ENCODE assay signal across 1 cellular context in the genomic region with DNA sequence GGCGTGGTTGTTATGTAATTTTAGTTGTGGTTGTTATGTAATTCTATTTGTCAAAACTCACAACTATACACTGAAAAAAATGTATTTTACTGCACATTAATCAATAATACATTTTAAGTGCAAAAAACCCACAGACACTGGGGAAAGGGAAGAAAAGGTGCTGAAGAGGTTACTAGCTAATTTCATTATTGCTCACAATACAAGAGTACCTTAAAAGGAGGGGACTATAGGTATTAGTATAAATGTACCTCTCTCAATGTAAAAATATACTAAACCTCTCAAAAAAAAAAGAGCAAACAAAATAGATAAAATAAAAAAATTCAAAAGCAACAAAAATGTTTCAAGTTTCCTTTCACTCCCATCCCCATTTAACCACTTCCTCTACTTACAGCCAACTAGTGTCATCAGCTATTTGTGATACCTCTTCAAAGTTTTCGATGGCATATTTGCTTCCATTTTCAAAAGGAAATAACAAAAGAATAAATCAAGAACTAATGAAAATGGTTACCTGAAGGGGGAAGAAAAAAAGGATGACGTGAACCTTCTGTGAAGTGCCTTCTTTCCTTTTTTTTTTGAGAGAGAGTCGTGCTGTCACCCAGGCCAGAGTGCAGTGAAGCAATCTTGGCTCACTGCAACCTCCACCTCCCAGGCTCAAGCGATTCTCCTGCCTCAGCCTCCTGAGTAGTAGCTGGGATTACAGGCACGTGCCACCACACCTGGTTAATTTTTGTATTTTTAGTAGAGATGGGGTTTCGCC.
TF ChIP-seq lines count a peak whose summit lies in the region.

No MANE protein-coding gene starts in this region.

TF ChIP-seq in K562, 482 proteins besides CTCF, POLR2A, EP300 and RAD21 (continued from another document and continues in another):
- TF ChIP-seq, protein P1, sequence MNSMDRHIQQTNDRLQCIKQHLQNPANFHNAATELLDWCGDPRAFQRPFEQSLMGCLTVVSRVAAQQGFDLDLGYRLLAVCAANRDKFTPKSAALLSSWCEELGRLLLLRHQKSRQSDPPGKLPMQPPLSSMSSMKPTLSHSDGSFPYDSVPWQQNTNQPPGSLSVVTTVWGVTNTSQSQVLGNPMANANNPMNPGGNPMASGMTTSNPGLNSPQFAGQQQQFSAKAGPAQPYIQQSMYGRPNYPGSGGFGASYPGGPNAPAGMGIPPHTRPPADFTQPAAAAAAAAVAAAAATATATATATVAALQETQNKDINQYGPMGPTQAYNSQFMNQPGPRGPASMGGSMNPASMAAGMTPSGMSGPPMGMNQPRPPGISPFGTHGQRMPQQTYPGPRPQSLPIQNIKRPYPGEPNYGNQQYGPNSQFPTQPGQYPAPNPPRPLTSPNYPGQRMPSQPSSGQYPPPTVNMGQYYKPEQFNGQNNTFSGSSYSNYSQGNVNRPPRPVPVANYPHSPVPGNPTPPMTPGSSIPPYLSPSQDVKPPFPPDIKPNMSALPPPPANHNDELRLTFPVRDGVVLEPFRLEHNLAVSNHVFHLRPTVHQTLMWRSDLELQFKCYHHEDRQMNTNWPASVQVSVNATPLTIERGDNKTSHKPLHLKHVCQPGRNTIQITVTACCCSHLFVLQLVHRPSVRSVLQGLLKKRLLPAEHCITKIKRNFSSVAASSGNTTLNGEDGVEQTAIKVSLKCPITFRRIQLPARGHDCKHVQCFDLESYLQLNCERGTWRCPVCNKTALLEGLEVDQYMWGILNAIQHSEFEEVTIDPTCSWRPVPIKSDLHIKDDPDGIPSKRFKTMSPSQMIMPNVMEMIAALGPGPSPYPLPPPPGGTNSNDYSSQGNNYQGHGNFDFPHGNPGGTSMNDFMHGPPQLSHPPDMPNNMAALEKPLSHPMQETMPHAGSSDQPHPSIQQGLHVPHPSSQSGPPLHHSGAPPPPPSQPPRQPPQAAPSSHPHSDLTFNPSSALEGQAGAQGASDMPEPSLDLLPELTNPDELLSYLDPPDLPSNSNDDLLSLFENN (IDR thresholded peaks at IDR 0.05; ENCODE audit: low read depth in 2 of 2, low read length in 2 of 2), result no peak
- TF ChIP-seq CEBPB (tag; IDR thresholded peaks at IDR 0.05) (peak; percentile 86), CBX1 (IDR thresholded peaks at IDR 0.05; ENCODE audit: low read depth) (no peak), HDAC6 (IDR thresholded peaks at IDR 0.05; ENCODE audit: low read depth, low read length) (no peak), CREBBP (IDR thresholded peaks at IDR 0.05; ENCODE audit: low read depth, low read length) (no peak), PPARD (CRISPR knock-in tag; IDR thresholded peaks at IDR 0.05) (no peak), ZNF121 (CRISPR knock-in tag; conservative IDR thresholded peaks at IDR 0.05) (no peak), ZNF75A (CRISPR knock-in tag; IDR thresholded peaks at IDR 0.05) (no peak), RBBP5 (IDR thresholded peaks at IDR 0.05; ENCODE audit: borderline replicate concordance, insufficient read depth, low read length, poor library complexity, severe bottlenecking) (no peak), TRIM24 (IDR thresholded peaks at IDR 0.05) (0 out of 4 replicates have a peak, but pooled peaks of 1 of the 2 experiments have one; percentile 25), FOXP4 (CRISPR knock-in tag; IDR thresholded peaks at IDR 0.05; ENCODE audit: borderline replicate concordance) (no peak), ZNF511 (CRISPR knock-in tag; IDR thresholded peaks at IDR 0.05) (no peak), MEF2D (tag; conservative IDR thresholded peaks at IDR 0.05; ENCODE audit: low read depth) (0 out of 2 replicates have a peak, but pooled peaks have one; percentile 14), NR3C1 (CRISPR knock-in tag; IDR thresholded peaks at IDR 0.05) (no peak), RAD51 (IDR thresholded peaks at IDR 0.05; ENCODE audit: borderline replicate concordance, low read depth) (0 out of 2 replicates have a peak, but pooled peaks have one; percentile 12), ZC3H11A (IDR thresholded peaks at IDR 0.05; ENCODE audit: low read depth, low read length) (no peak), ATF7 (IDR thresholded peaks at IDR 0.05) (peak; percentile 26; the same call in 1 of the 2 replicates), ZNF561 (CRISPR knock-in tag; conservative IDR thresholded peaks at IDR 0.05) (no peak), CEBPG (CRISPR knock-in tag; IDR thresholded peaks at IDR 0.05) (peak; percentile 73), CEBPG (tag; conservative IDR thresholded peaks at IDR 0.05 in 1 of 2, IDR thresholded peaks at IDR 0.05 in 1 of 2) (peak in 1 of 2 experiments; percentile 46; a peak in 3 of 4 replicates), XRCC3 (IDR thresholded peaks at IDR 0.05) (no peak), HDGF (IDR thresholded peaks at IDR 0.05) (0 out of 2 replicates have a peak, but pooled peaks have one; percentile 49), TARDBP (IDR thresholded peaks at IDR 0.05) (no peak), ETS2 (tag; IDR thresholded peaks at IDR 0.05; ENCODE audit: borderline replicate concordance, poor library complexity, severe bottlenecking) (no peak), ID3 (CRISPR knock-in tag; IDR thresholded peaks at IDR 0.05) (no peak), ID3 (tag; IDR thresholded peaks at IDR 0.05) (no peak), U2AF2 (optimal IDR thresholded peaks at IDR 0.05; ENCODE audit: low read depth, low read length) (no peak), NELFE (IDR thresholded peaks at IDR 0.05; ENCODE audit: insufficient read depth, insufficient read length) (no peak), NR1H2 (CRISPR knock-in tag; IDR thresholded peaks at IDR 0.05) (no peak), ZNF384 (IDR thresholded peaks at IDR 0.05; ENCODE audit: low read depth, low read length) (peak; percentile 55; the same call in 1 of the 2 replicates), BHLHE40 (IDR thresholded peaks at IDR 0.05; ENCODE audit: low read length) (no peak)
- TF ChIP-seq, protein P2, sequence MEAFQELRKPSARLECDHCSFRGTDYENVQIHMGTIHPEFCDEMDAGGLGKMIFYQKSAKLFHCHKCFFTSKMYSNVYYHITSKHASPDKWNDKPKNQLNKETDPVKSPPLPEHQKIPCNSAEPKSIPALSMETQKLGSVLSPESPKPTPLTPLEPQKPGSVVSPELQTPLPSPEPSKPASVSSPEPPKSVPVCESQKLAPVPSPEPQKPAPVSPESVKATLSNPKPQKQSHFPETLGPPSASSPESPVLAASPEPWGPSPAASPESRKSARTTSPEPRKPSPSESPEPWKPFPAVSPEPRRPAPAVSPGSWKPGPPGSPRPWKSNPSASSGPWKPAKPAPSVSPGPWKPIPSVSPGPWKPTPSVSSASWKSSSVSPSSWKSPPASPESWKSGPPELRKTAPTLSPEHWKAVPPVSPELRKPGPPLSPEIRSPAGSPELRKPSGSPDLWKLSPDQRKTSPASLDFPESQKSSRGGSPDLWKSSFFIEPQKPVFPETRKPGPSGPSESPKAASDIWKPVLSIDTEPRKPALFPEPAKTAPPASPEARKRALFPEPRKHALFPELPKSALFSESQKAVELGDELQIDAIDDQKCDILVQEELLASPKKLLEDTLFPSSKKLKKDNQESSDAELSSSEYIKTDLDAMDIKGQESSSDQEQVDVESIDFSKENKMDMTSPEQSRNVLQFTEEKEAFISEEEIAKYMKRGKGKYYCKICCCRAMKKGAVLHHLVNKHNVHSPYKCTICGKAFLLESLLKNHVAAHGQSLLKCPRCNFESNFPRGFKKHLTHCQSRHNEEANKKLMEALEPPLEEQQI (IDR thresholded peaks at IDR 0.05), result peak; percentile 76
- TF ChIP-seq, protein P3, sequence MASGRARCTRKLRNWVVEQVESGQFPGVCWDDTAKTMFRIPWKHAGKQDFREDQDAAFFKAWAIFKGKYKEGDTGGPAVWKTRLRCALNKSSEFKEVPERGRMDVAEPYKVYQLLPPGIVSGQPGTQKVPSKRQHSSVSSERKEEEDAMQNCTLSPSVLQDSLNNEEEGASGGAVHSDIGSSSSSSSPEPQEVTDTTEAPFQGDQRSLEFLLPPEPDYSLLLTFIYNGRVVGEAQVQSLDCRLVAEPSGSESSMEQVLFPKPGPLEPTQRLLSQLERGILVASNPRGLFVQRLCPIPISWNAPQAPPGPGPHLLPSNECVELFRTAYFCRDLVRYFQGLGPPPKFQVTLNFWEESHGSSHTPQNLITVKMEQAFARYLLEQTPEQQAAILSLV (tag; IDR thresholded peaks at IDR 0.05), result 0 out of 2 replicates have a peak, but pooled peaks have one; percentile 28
- TF ChIP-seq, protein P4, sequence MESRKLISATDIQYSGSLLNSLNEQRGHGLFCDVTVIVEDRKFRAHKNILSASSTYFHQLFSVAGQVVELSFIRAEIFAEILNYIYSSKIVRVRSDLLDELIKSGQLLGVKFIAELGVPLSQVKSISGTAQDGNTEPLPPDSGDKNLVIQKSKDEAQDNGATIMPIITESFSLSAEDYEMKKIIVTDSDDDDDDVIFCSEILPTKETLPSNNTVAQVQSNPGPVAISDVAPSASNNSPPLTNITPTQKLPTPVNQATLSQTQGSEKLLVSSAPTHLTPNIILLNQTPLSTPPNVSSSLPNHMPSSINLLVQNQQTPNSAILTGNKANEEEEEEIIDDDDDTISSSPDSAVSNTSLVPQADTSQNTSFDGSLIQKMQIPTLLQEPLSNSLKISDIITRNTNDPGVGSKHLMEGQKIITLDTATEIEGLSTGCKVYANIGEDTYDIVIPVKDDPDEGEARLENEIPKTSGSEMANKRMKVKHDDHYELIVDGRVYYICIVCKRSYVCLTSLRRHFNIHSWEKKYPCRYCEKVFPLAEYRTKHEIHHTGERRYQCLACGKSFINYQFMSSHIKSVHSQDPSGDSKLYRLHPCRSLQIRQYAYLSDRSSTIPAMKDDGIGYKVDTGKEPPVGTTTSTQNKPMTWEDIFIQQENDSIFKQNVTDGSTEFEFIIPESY (CRISPR knock-in tag; IDR thresholded peaks at IDR 0.05), result no peak
- TF ChIP-seq, protein P5, sequence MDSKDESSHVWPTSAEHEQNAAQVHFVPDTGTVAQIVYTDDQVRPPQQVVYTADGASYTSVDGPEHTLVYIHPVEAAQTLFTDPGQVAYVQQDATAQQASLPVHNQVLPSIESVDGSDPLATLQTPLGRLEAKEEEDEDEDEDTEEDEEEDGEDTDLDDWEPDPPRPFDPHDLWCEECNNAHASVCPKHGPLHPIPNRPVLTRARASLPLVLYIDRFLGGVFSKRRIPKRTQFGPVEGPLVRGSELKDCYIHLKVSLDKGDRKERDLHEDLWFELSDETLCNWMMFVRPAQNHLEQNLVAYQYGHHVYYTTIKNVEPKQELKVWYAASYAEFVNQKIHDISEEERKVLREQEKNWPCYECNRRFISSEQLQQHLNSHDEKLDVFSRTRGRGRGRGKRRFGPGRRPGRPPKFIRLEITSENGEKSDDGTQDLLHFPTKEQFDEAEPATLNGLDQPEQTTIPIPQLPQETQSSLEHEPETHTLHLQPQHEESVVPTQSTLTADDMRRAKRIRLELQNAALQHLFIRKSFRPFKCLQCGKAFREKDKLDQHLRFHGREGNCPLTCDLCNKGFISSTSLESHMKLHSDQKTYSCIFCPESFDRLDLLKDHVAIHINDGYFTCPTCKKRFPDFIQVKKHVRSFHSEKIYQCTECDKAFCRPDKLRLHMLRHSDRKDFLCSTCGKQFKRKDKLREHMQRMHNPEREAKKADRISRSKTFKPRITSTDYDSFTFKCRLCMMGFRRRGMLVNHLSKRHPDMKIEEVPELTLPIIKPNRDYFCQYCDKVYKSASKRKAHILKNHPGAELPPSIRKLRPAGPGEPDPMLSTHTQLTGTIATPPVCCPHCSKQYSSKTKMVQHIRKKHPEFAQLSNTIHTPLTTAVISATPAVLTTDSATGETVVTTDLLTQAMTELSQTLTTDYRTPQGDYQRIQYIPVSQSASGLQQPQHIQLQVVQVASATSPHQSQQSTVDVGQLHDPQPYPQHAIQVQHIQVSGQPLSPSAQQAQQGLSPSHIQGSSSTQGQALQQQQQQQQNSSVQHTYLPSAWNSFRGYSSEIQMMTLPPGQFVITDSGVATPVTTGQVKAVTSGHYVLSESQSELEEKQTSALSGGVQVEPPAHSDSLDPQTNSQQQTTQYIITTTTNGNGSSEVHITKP (IDR thresholded peaks at IDR 0.05; ENCODE audit: partially characterized antibody), result no peak
- TF ChIP-seq, protein P6, sequence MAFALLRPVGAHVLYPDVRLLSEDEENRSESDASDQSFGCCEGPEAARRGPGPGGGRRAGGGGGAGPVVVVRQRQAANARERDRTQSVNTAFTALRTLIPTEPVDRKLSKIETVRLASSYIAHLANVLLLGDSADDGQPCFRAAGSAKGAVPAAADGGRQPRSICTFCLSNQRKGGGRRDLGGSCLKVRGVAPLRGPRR (CRISPR knock-in tag; IDR thresholded peaks at IDR 0.05), result no peak
- TF ChIP-seq, protein P7, sequence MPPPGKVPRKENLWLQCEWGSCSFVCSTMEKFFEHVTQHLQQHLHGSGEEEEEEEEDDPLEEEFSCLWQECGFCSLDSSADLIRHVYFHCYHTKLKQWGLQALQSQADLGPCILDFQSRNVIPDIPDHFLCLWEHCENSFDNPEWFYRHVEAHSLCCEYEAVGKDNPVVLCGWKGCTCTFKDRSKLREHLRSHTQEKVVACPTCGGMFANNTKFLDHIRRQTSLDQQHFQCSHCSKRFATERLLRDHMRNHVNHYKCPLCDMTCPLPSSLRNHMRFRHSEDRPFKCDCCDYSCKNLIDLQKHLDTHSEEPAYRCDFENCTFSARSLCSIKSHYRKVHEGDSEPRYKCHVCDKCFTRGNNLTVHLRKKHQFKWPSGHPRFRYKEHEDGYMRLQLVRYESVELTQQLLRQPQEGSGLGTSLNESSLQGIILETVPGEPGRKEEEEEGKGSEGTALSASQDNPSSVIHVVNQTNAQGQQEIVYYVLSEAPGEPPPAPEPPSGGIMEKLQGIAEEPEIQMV (tag; conservative IDR thresholded peaks at IDR 0.05; ENCODE audit: low read depth), result no peak
